In the genomic region with DNA sequence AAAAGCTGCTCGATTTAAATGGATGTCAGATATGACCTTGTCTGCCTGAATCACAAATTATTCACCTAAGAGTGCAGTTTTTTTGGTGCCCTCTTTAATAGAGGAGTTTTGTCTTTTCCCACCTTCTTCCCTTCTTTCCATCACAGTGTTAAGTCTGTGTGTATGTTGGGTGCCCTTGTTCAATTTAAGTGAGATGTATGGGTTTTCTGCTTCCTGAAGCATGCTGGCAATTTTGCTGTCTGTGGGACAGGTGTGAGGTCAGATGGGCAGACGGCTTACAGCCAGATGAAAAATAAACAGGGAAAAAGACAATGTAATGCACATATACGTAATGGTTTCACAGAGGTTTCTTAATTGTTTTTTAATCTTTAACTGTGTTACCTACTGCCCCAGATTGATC, we compare ENCODE assay signal across 22 cellular contexts.
DNase-seq lines count a peak whose midpoint lies in the region; ATAC-seq, FAIRE-seq and TF ChIP-seq lines count a peak whose summit lies in the region.
"Had no signal": no experiment of that assay in that cellular context is flagged by ENCODE, and none has a peak within 500 bp of the region (broad histone marks: within the 10 kb centered on the region; RNA-seq: fewer than 3 reads in every experiment).

No MANE protein-coding gene starts in this region.

- ATAC-seq in GM12878: no peak
- ATAC-seq in natural killer cell: peak in 1 of 3 donors; percentile 42
- no peak for ATAC-seq in GM21528 (IDR thresholded peaks at IDR 0.05; ENCODE audit: low FRiP score, unreplicated experiment)
- ATAC-seq: left ventricle myocardium superior, psoas muscle had no signal

- no peak for TF ChIP-seq RAD21 in GM12878 (IDR thresholded peaks at IDR 0.05; ENCODE audit: insufficient read depth, low read depth, low read length)

- RAD21 ChIA-PET in GM12878 (lab: Charles Lee; ENCODE audit: unreplicated experiment): no interaction called here

- peak overlapping the region; percentile 44 for H3K27ac Mint-ChIP-seq in activated T-cell treated with anti-CD3 and anti-CD28 coated beads, Interleukin-2, amount 50 U/mL, for 24 hours
- H3K27ac Mint-ChIP-seq in natural killer cell: peak overlapping the region; percentile 53 to 80

- no peaks in the 10 kb centered on the region for H3K9me3 Mint-ChIP-seq in activated T-cell treated with anti-CD3 and anti-CD28 coated beads, Interleukin-2, amount 50 U/mL, for 24 hours
- no peaks in the 10 kb centered on the region for H3K9me3 Mint-ChIP-seq in natural killer cell

- POLR2A ChIA-PET in GM12878 (lab: Charles Lee) (interaction anchor here (0.6 kb wide), 1 partner anchor 82 kb away, joined by 3 read pairs; no protein-coding TSS in a partner anchor), GM10248 (lab: Yijun Ruan, JAX) (no interaction called here)

- no peaks in the 10 kb centered on the region for H3K27me3 Mint-ChIP-seq in activated T-cell treated with anti-CD3 and anti-CD28 coated beads, Interleukin-2, amount 50 U/mL, for 24 hours
- no peaks in the 10 kb centered on the region for H3K27me3 Mint-ChIP-seq in natural killer cell (ENCODE audit: low read depth in 2 of 2)

- CTCF ChIA-PET in GM12878 (lab: Yijun Ruan, JAX) (interaction anchor here (0.6 kb wide), 1 partner anchor 44 kb away, joined by 3 read pairs; no protein-coding TSS in a partner anchor), GM10248 (lab: Yijun Ruan, JAX) (interaction anchor here (1.1 to 8.1 kb wide), 3 partner anchors 9 to 14 kb away, joined by 4 to 42 read pairs (median 8); no protein-coding TSS in a partner anchor)

- WGBS in GM12878 (ENCODE audit: insufficient coverage, insufficient replicate concordance, low lambda C conversion rate, missing lambda C conversion rate): 61% methylated on average over 3 of the region's 3 CpGs

- no peaks in the 10 kb centered on the region for H4K20me1 ChIP-seq in GM12878 (ENCODE audit: control insufficient read depth, insufficient read depth)

- no peak for DNase-seq in activated T-cell treated with anti-CD3 and anti-CD28 coated beads, Interleukin-2, amount 50 U/mL, for 24 hours
- no peak for DNase-seq in activated T-cell treated with anti-CD3 and anti-CD28 coated beads, Interleukin-2, amount 50 U/mL, for 48 hours
- DNase-seq in NCI-H146 treated with DMSO at 0.1 percent for 48 hours (lab: John Stamatoyannopoulos, UW; ENCODE audit: unreplicated experiment) (peak; percentile 55), GM12878 (ENCODE audit: low read depth, low spot score) (no peak), natural killer cell (no peak), GM10248 (ENCODE audit: extremely low spot score) (no peak), T-helper 2 cell (no peak)
- DNase-seq: colonic mucosa; GOT3; head of caudate nucleus; left ventricle myocardium superior; NCI-H1092 treated with DMSO at 0.1 percent for 48 hours; NCI-H524 treated with DMSO at 0.1 percent for 48 hours; psoas muscle; Right ventricle myocardium superior; stimulated activated naive CD4-positive, alpha-beta T cell treated with Interleukin-2 at 50 U/mL for 16 hours; tibial artery had no signal

- H3K9me3 ChIP-seq in GM12878 (replicated peaks; ENCODE audit: control insufficient read depth, insufficient read depth, low read length): no peaks in the 10 kb centered on the region
- H3K9me3 ChIP-seq: colonic mucosa, mucosa of descending colon, psoas muscle, tibial artery had no signal

- H2AFZ ChIP-seq in GM12878 (ENCODE audit: control insufficient read depth, low read depth, low read length): no peak overlapping the region

- H3K4me1 Mint-ChIP-seq in activated T-cell treated with anti-CD3 and anti-CD28 coated beads, Interleukin-2, amount 50 U/mL, for 24 hours (ENCODE audit: low read depth): peaks cover 67% of the 10 kb centered on the region
- H3K4me1 Mint-ChIP-seq in natural killer cell: peaks cover 48 to 49% of the 10 kb centered on the region in 2 donors

- peaks cover 17% of the 10 kb centered on the region for H3K79me2 ChIP-seq in GM12878 (ENCODE audit: control insufficient read depth, insufficient read depth, low read length)

- TF ChIP-seq CTCF in GM12878 (IDR thresholded peaks at IDR 0.05 in 2 of 3, conservative IDR thresholded peaks at IDR 0.05 in 1 of 3; ENCODE audit: control insufficient read depth in 2 of 3, extremely low read depth in 1 of 3, insufficient read depth in 1 of 3, low read depth in 3 of 3, low read length in 3 of 3) (no peak), natural killer cell (IDR thresholded peaks at IDR 0.05) (no peak), GM10248 (IDR thresholded peaks at IDR 0.05; ENCODE audit: control extremely low read depth, extremely low read depth, low read depth, missing control alignments) (no peak)

- in situ Hi-C loops in GM12878 (cut with MboI): no loop called here

- peaks cover 3 to 9% of the 10 kb centered on the region in 2 experiments; a peak in 3 of 4 replicates for H3K36me3 ChIP-seq in GM12878 (ENCODE audit: control insufficient read depth in 2 of 2, insufficient read depth in 2 of 2, low read length in 1 of 2)
- H3K36me3 ChIP-seq: colonic mucosa, tibial artery had no signal

- no peak for FAIRE-seq in GM12878 (lab: Jason Lieb, UNC)
- FAIRE-seq: endometrium, GM12891 had no signal

- peaks cover 52% of the 10 kb centered on the region for H3K4me1 ChIP-seq in GM12878 (ENCODE audit: control insufficient read depth, insufficient read depth, low read length)
- H3K4me1 ChIP-seq: colonic mucosa, psoas muscle had no signal

- SMC1A ChIA-PET in GM12878 (lab: Charles Lee; ENCODE audit: uncharacterized antibody, unreplicated experiment): interaction anchor here (0.6 to 2.9 kb wide), 6 partner anchors 8 to 94 kb away, joined by 3 to 10 read pairs (median 4); no protein-coding TSS in a partner anchor

- no peak for TF ChIP-seq POLR2A in GM12878 (IDR thresholded peaks at IDR 0.05; ENCODE audit: low read depth, low read length)

- no TSS peak for BruUV-seq in GM12878 (replicated peaks; lab: Mats Ljungman, UMichigan)

- no peaks in the 10 kb centered on the region for H3K27me3 ChIP-seq in GM12878 (replicated peaks in 1 of 2; ENCODE audit: control insufficient read depth in 2 of 2, insufficient read depth in 2 of 2, low read length in 1 of 2)
- H3K27me3 ChIP-seq: colonic mucosa, tibial artery had no signal

- H3K9ac ChIP-seq in GM12878 (ENCODE audit: control insufficient read depth, insufficient read depth, low read length): no peak overlapping the region

- no peak overlapping the region for H3K4me3 Mint-ChIP-seq in activated T-cell treated with anti-CD3 and anti-CD28 coated beads, Interleukin-2, amount 50 U/mL, for 24 hours
- H3K4me3 Mint-ChIP-seq in natural killer cell: peak overlapping the region; percentile 22

- H3K36me3 Mint-ChIP-seq in activated T-cell treated with anti-CD3 and anti-CD28 coated beads, Interleukin-2, amount 50 U/mL, for 24 hours (ENCODE audit: low read depth): peaks cover 84% of the 10 kb centered on the region
- no peaks in the 10 kb centered on the region for H3K36me3 Mint-ChIP-seq in natural killer cell

- H3K4me3 ChIP-seq in GM12878: no peak overlapping the region
- H3K4me3 ChIP-seq: colonic mucosa, mucosa of descending colon, psoas muscle, tibial artery had no signal

- no peak overlapping the region for H3K4me2 ChIP-seq in GM12878 (ENCODE audit: control insufficient read depth, insufficient read depth)

- TF ChIP-seq EP300 in GM12878 (IDR thresholded peaks at IDR 0.05; ENCODE audit: borderline replicate concordance in 1 of 2, control insufficient read depth in 1 of 2, low read depth in 2 of 2, low read length in 2 of 2): no peak

- intact Hi-C loops in GM12878 (cut with micrococcal nuclease; ENCODE audit: unreplicated experiment): no loop called here
- intact Hi-C loops in natural killer cell (cut with micrococcal nuclease): no loop called here

- H3K27ac ChIP-seq in GM12878 (ENCODE audit: control insufficient read depth, insufficient read depth): no peak overlapping the region; the same call in 1 of the 2 replicates
- H3K27ac ChIP-seq: C4-2B, colonic mucosa, psoas muscle, tibial artery had no signal

TF ChIP-seq in GM12878, 131 proteins besides CTCF, POLR2A, EP300 and RAD21 (continues in another document):
- TF ChIP-seq EZH2 (IDR thresholded peaks at IDR 0.05; ENCODE audit: borderline replicate concordance, control insufficient read depth, low read depth, low read length) (no peak), BHLHE40 (IDR thresholded peaks at IDR 0.05; ENCODE audit: borderline replicate concordance in 1 of 2, low read depth in 2 of 2, low read length in 1 of 2) (no peak), TCF3 (IDR thresholded peaks at IDR 0.05; ENCODE audit: borderline replicate concordance, insufficient read depth, low read depth, low read length) (no peak), STAT3 (IDR thresholded peaks at IDR 0.05; ENCODE audit: low read depth, low read length) (no peak), TCF12 (IDR thresholded peaks at IDR 0.05; ENCODE audit: low read depth, low read length) (no peak), ZNF622 (IDR thresholded peaks at IDR 0.05) (no peak), DPF2 (IDR thresholded peaks at IDR 0.05) (0 out of 2 replicates have a peak, but pooled peaks have one; percentile 21), PML (IDR thresholded peaks at IDR 0.05; ENCODE audit: low read length) (no peak), BRCA1 (IDR thresholded peaks at IDR 0.05; ENCODE audit: low read depth, low read length) (no peak), LARP7 (IDR thresholded peaks at IDR 0.05) (no peak), IKZF2 (IDR thresholded peaks at IDR 0.05) (peak; percentile 21 to 54; a peak in 3 of 4 replicates), RFX5 (IDR thresholded peaks at IDR 0.05; ENCODE audit: low read depth, low read length) (no peak), ATF2 (IDR thresholded peaks at IDR 0.05; ENCODE audit: low read length) (no peak), SPI1 (IDR thresholded peaks at IDR 0.05; ENCODE audit: borderline replicate concordance, insufficient read depth, low read depth, low read length) (no peak)
